ENCODE assay signal across 27 cellular contexts in genomic region chr1:72431810-72432209, GRCh38.
DNase-seq lines count a peak whose midpoint lies in the region; ATAC-seq, FAIRE-seq and TF ChIP-seq lines count a peak whose summit lies in the region.
"Had no signal": no experiment of that assay in that cellular context is flagged by ENCODE, and none has a peak within 500 bp of the region (broad histone marks: within the 10 kb centered on the region; RNA-seq: fewer than 3 reads in every experiment).

No MANE protein-coding gene starts in this region.

- H3K79me2 ChIP-seq in KMS-11 (ENCODE audit: insufficient read depth, low read depth) (no peaks in the 10 kb centered on the region), keratinocyte (ENCODE audit: control insufficient read depth, insufficient read depth, low read length) (no peaks in the 10 kb centered on the region), hepatocyte (no peaks in the 10 kb centered on the region)

- H3K9me3 ChIP-seq in adipocyte (ENCODE audit: control insufficient read depth, low read length) (peaks cover 6% of the 10 kb centered on the region), keratinocyte (ENCODE audit: control insufficient read depth, low read depth, low read length) (no peaks in the 10 kb centered on the region), hepatocyte (ENCODE audit: low read depth) (peaks cover 4% of the 10 kb centered on the region)
- H3K9me3 ChIP-seq: MG63 had no signal

- H3K4me2 ChIP-seq in KMS-11: peak overlapping the region; percentile 66
- no peak overlapping the region for H3K4me2 ChIP-seq in keratinocyte (ENCODE audit: control insufficient read depth, extremely low read depth, insufficient read depth, low read depth, low read length)
- no peak overlapping the region for H3K4me2 ChIP-seq in hepatocyte
- H3K4me2 ChIP-seq: BLaER1 treated with 17β-estradiol and CSF1 and Interleukin-3, amounts not matched to agents 10 nM and 100 nM had no signal

- FAIRE-seq in keratinocyte (lab: Jason Lieb, UNC): no peak
- FAIRE-seq: D721Med, G401.6, GM12878, HepG2, K562 had no signal

- H3K9me2 ChIP-seq in hepatocyte (replicated peaks; ENCODE audit: insufficient read depth): no peaks in the 10 kb centered on the region

- WGBS in hepatocyte (ENCODE audit: low lambda C conversion rate, missing lambda C conversion rate): 89% methylated on average over 2 of the region's 2 CpGs

- no peak overlapping the region for H3K4me3 ChIP-seq in KMS-11 (IDR thresholded peaks at IDR 0.05; ENCODE audit: insufficient read depth, low read depth, low read length)
- no peak overlapping the region for H3K4me3 ChIP-seq in adipocyte (ENCODE audit: low read length)
- no peak overlapping the region for H3K4me3 ChIP-seq in keratinocyte (ENCODE audit: control insufficient read depth in 2 of 3, extremely low read depth in 1 of 3, insufficient read depth in 2 of 3, low read depth in 1 of 3, low read length in 3 of 3)
- H3K4me3 ChIP-seq in hepatocyte: no peak overlapping the region
- H3K4me3 ChIP-seq: BLaER1 treated with 17β-estradiol and CSF1 and Interleukin-3, amounts not matched to agents 10 nM and 100 nM; GM12878; K562; MG63 had no signal

- intact Hi-C loops in Right ventricle myocardium superior (cut with DNase I): no loop called here

- dilution Hi-C loops in keratinocyte (cut with MboI; ENCODE audit: extremely low pct_ligation_motif_present, low sequenced_read_pairs): no loop called here

- DNase-seq in ELR (ENCODE audit: low read depth) (peak; percentile 32), adipocyte (ENCODE audit: low read depth) (peak; percentile 9), keratinocyte (ENCODE audit: low read depth, low spot score) (no peak), hepatocyte (ENCODE audit: low spot score) (no peak), Right ventricle myocardium superior (no peak)
- no peak for DNase-seq in activated effector memory CD4-positive, alpha-beta T cell treated with anti-CD3 and anti-CD28 coated beads, Interleukin-2, amount 50 U/mL, for 16 hours
- DNase-seq: AML-193; CD4-positive, alpha-beta T cell; MG63; NCI-H1105 treated with DMSO at 0.1 percent for 48 hours; NCI-H146; NCI-H1930; NCI-H2107; NCI-H446; NCI-H524 treated with DMSO at 0.1 percent for 48 hours; NCI-H774; RPMI8226; SHP77 treated with DMSO at 0.1 percent for 48 hours had no signal

- H3K27ac ChIP-seq in KMS-11 (no peak overlapping the region), keratinocyte (ENCODE audit: control insufficient read depth, insufficient read depth, low read length) (peak overlapping the region; percentile 28), hepatocyte (no peak overlapping the region)
- H3K27ac ChIP-seq: BLaER1 treated with 17β-estradiol and CSF1 and Interleukin-3, amounts not matched to agents 10 nM and 100 nM had no signal

- no peaks in the 10 kb centered on the region for H3K36me3 ChIP-seq in KMS-11 (ENCODE audit: insufficient read depth)
- H3K36me3 ChIP-seq in adipocyte (ENCODE audit: control insufficient read depth, insufficient read depth, low read length, severe bottlenecking): no peaks in the 10 kb centered on the region
- no peaks in the 10 kb centered on the region for H3K36me3 ChIP-seq in keratinocyte (ENCODE audit: control insufficient read depth in 2 of 2, extremely low read depth in 1 of 2, insufficient read depth in 2 of 2, low read length in 2 of 2)
- H3K36me3 ChIP-seq in hepatocyte (replicated peaks; ENCODE audit: insufficient read depth, low read depth): no peaks in the 10 kb centered on the region
- H3K36me3 ChIP-seq: BLaER1 treated with 17β-estradiol and CSF1 and Interleukin-3, amounts not matched to agents 10 nM and 100 nM; MG63 had no signal

- H3K4me1 ChIP-seq in KMS-11 (ENCODE audit: low read depth, poor library complexity, severe bottlenecking) (peaks cover 43% of the 10 kb centered on the region), adipocyte (ENCODE audit: control insufficient read depth, insufficient read depth, low read length) (no peaks in the 10 kb centered on the region), keratinocyte (ENCODE audit: control insufficient read depth, extremely low read depth, insufficient read depth, low read length) (peaks cover 10% of the 10 kb centered on the region), hepatocyte (ENCODE audit: insufficient read depth) (no peaks in the 10 kb centered on the region)
- H3K4me1 ChIP-seq: BLaER1 treated with 17β-estradiol and CSF1 and Interleukin-3, amounts not matched to agents 10 nM and 100 nM had no signal

- ATAC-seq in HG02798 (IDR thresholded peaks at IDR 0.05; ENCODE audit: poor library complexity, unreplicated experiment) (no peak), Right ventricle myocardium superior (ENCODE audit: poor library complexity) (no peak)
- ATAC-seq: HCT116, HepG2, K562 had no signal

- H2AFZ ChIP-seq in KMS-11 (ENCODE audit: low read depth) (no peak overlapping the region), keratinocyte (ENCODE audit: control insufficient read depth, low read length) (peak overlapping the region; percentile 1), hepatocyte (no peak overlapping the region)

- no peak overlapping the region for H3K9ac ChIP-seq in KMS-11
- no peak overlapping the region for H3K9ac ChIP-seq in adipocyte (ENCODE audit: low read length)
- H3K9ac ChIP-seq in keratinocyte (ENCODE audit: control insufficient read depth, extremely low read depth, insufficient read depth, low read length): no peak overlapping the region
- H3K9ac ChIP-seq: BLaER1 treated with 17β-estradiol and CSF1 and Interleukin-3, amounts not matched to agents 10 nM and 100 nM had no signal

- TF ChIP-seq CTCF in KMS-11 (conservative IDR thresholded peaks at IDR 0.05; ENCODE audit: low read depth, low read length): no peak
- no peak for TF ChIP-seq CTCF in keratinocyte (optimal IDR thresholded peaks at IDR 0.05 in 1 of 3, IDR thresholded peaks at IDR 0.05 in 1 of 3, conservative IDR thresholded peaks at IDR 0.05 in 1 of 3; ENCODE audit: extremely low read depth in 1 of 3, insufficient read depth in 2 of 3, low read length in 3 of 3)
- TF ChIP-seq CTCF in hepatocyte (IDR thresholded peaks at IDR 0.05; ENCODE audit: poor library complexity): no peak

- H3K27me3 ChIP-seq in KMS-11 (ENCODE audit: insufficient read depth, low read depth) (peaks cover 6% of the 10 kb centered on the region; the same call in 1 of the 2 replicates), adipocyte (replicated peaks; ENCODE audit: control insufficient read depth, insufficient read depth, low read length) (no peaks in the 10 kb centered on the region), keratinocyte (ENCODE audit: control insufficient read depth, extremely low read depth, insufficient read depth, low read length) (no peaks in the 10 kb centered on the region), hepatocyte (no peaks in the 10 kb centered on the region)
- H3K27me3 ChIP-seq: BLaER1 treated with 17β-estradiol and CSF1 and Interleukin-3, amounts not matched to agents 10 nM and 100 nM; MG63 had no signal

- no peaks in the 10 kb centered on the region for H3K9me1 ChIP-seq in keratinocyte (ENCODE audit: control insufficient read depth, extremely low read depth, insufficient read depth, low read length)

- no peaks in the 10 kb centered on the region for H4K20me1 ChIP-seq in KMS-11 (ENCODE audit: insufficient read depth)
- H4K20me1 ChIP-seq in keratinocyte (ENCODE audit: control insufficient read depth, extremely low read depth, insufficient read depth, low read length): no peaks in the 10 kb centered on the region
- H4K20me1 ChIP-seq in hepatocyte (ENCODE audit: insufficient read depth, poor library complexity, severe bottlenecking): no peaks in the 10 kb centered on the region
- H4K20me1 ChIP-seq: BLaER1 treated with 17β-estradiol and CSF1 and Interleukin-3, amounts not matched to agents 10 nM and 100 nM had no signal

Comparison
In these comparisons a context has a peak if more than half of its experiments do, and no peak if none do; other contexts are left out.
1. DNase-seq: peak in ELR (single experiment) and adipocyte (single experiment); none in keratinocyte (single experiment), activated effector memory CD4-positive, alpha-beta T cell treated with anti-CD3 and anti-CD28 coated beads, Interleukin-2, amount 50 U/mL, for 16 hours (single experiment), hepatocyte (single experiment) and Right ventricle myocardium superior (single experiment).